In genomic region chr4:150363721-150364688, GRCh38 we compare ENCODE assay signal across 16 cellular contexts.
DNase-seq lines count a peak whose midpoint lies in the region; ATAC-seq and TF ChIP-seq lines count a peak whose summit lies in the region.
"Had no signal": no experiment of that assay in that cellular context is flagged by ENCODE, and none has a peak within 500 bp of the region (broad histone marks: within the 10 kb centered on the region; RNA-seq: fewer than 3 reads in every experiment).

No MANE protein-coding gene starts in this region.

- ATAC-seq in GM18867 (IDR thresholded peaks at IDR 0.05; ENCODE audit: unreplicated experiment) (peak; percentile 48), HG03571 (IDR thresholded peaks at IDR 0.05; ENCODE audit: unreplicated experiment) (no peak)

- H3K4me2 ChIP-seq in OCI-LY7 (ENCODE audit: low read length) = no peak overlapping the region

- no peak overlapping the region for H2AFZ ChIP-seq in OCI-LY7 (ENCODE audit: low read length)

- no peaks in the 10 kb centered on the region for H3K79me2 ChIP-seq in OCI-LY7 (ENCODE audit: insufficient read depth, low read depth, low read length)

- no peaks in the 10 kb centered on the region for H3K9me2 ChIP-seq in OCI-LY7 (ENCODE audit: insufficient read depth, low read length)

- POLR2A ChIA-PET in OCI-LY7 (lab: Charles Lee) = no interaction called here

- no peak overlapping the region for H3K4me3 ChIP-seq in OCI-LY7 (ENCODE audit: low read depth, low read length, poor library complexity, severe bottlenecking)
- H3K4me3 ChIP-seq: skin epidermis, tibial artery had no signal

- no peaks in the 10 kb centered on the region for H3K4me1 ChIP-seq in OCI-LY7 (ENCODE audit: insufficient read depth, low read length, poor library complexity, severe bottlenecking)
- H3K4me1 ChIP-seq: tibial artery had no signal

- CTCF ChIA-PET in OCI-LY7 (lab: Charles Lee; ENCODE audit: unreplicated experiment) = no interaction called here

- H3K9me3 ChIP-seq in OCI-LY7 (ENCODE audit: low read length) = no peaks in the 10 kb centered on the region
- H3K9me3 ChIP-seq: tibial artery had no signal

- no peaks in the 10 kb centered on the region for H4K20me1 ChIP-seq in OCI-LY7 (ENCODE audit: insufficient read depth, low read length)

- intact Hi-C loops in OCI-LY7 (cut with micrococcal nuclease; ENCODE audit: unreplicated experiment) = no loop called here

- DNase-seq in EH (ENCODE audit: low read depth) = peak; percentile 6
- DNase-seq in LHCN-M2 (ENCODE audit: low read depth) = peak; percentile 17
- DNase-seq in glomerular visceral epithelial cell (ENCODE audit: extremely low spot score) = peak; percentile 1
- DNase-seq in DMS 273 treated with DMSO at 0.1 percent for 48 hours (lab: John Stamatoyannopoulos, UW) = no peak
- no peak for DNase-seq in OCI-LY7 (ENCODE audit: low spot score)
- DNase-seq: activated CD4-positive, CD25-positive, alpha-beta regulatory T cell treated with anti-CD3 and anti-CD28 coated beads, Interleukin-2, amount 50 U/mL, for 72 hours; activated naive CD4-positive, alpha-beta T cell; brain microvascular endothelial cell; dermis blood vessel endothelial cell; erythroblast; NCI-H446 treated with DMSO at 0.1 percent for 48 hours; SIG-M5; tibial artery had no signal

- H3K27ac ChIP-seq in OCI-LY7 (ENCODE audit: low read depth, low read length, poor library complexity, severe bottlenecking) = no peak overlapping the region
- H3K27ac ChIP-seq: brain microvascular endothelial cell, skin epidermis, tibial artery had no signal

- no TSS peak for BruUV-seq in OCI-LY7 (replicated peaks; lab: Mats Ljungman, UMichigan)

- no peaks in the 10 kb centered on the region for H3K36me3 ChIP-seq in OCI-LY7 (ENCODE audit: insufficient read depth, low read length)
- H3K36me3 ChIP-seq: brain microvascular endothelial cell, tibial artery had no signal

- no peak for TF ChIP-seq CTCF in OCI-LY7 (conservative IDR thresholded peaks at IDR 0.05; ENCODE audit: low read length)

Comparison
In these comparisons a context has a peak if more than half of its experiments do, and no peak if none do; other contexts are left out.
1. DNase-seq: peak in EH (single experiment), LHCN-M2 (single experiment) and glomerular visceral epithelial cell (single experiment); none in DMS 273 treated with DMSO at 0.1 percent for 48 hours (single experiment) and OCI-LY7 (single experiment).